8 cellular contexts compared by ENCODE assay signal in genomic region chr1:218339267-218339831, GRCh38. TPM values are rescaled to one million over a fixed set of nuclear protein-coding genes. Genes with fewer than 3 reads are reported as not detected.
DNase-seq lines count a peak whose midpoint lies in the region; ATAC-seq and TF ChIP-seq lines count a peak whose summit lies in the region.

No MANE protein-coding gene starts in this region.

- peak; percentile 36 for DNase-seq in NCI-H2171 treated with DMSO at 0.1 percent for 48 hours (lab: John Stamatoyannopoulos, UW)
- no peak for DNase-seq in NCI-H2171 (lab: John Stamatoyannopoulos, UW)
- peak; percentile 34 for DNase-seq in NCI-H345 (lab: John Stamatoyannopoulos, UW)
- peak; percentile 72 for DNase-seq in dedifferentiated amniotic fluid mesenchymal stem cell (ENCODE audit: extremely low spot score)
- DNase-seq in progenitor cell of endocrine pancreas (ENCODE audit: low spot score, unreplicated experiment): no peak
- no peak for DNase-seq in activated CD4-positive, CD25-positive, alpha-beta regulatory T cell treated with anti-CD3 and anti-CD28 coated beads, Interleukin-2, amount 50 U/mL, for 72 hours
- no peak for DNase-seq in activated naive CD4-positive, alpha-beta T cell treated with Interleukin-2 at 50 U/mL for 16 hours

- H3K4me1 Mint-ChIP-seq in progenitor cell of endocrine pancreas (ENCODE audit: low read depth): peaks cover 16% of the 10 kb centered on the region

- H3K36me3 Mint-ChIP-seq in progenitor cell of endocrine pancreas (ENCODE audit: insufficient read depth): no peaks in the 10 kb centered on the region

- peak; percentile 60 for ATAC-seq in HG02588 (IDR thresholded peaks at IDR 0.05; ENCODE audit: unreplicated experiment)

- H3K27me3 Mint-ChIP-seq in progenitor cell of endocrine pancreas: no peaks in the 10 kb centered on the region

- TF ChIP-seq CTCF in progenitor cell of endocrine pancreas (IDR thresholded peaks at IDR 0.05; ENCODE audit: unreplicated experiment): peak; percentile 88

- no peaks in the 10 kb centered on the region for H3K9me3 Mint-ChIP-seq in progenitor cell of endocrine pancreas (ENCODE audit: low read depth)

- no peak overlapping the region for H3K27ac Mint-ChIP-seq in progenitor cell of endocrine pancreas

- H3K4me3 Mint-ChIP-seq in progenitor cell of endocrine pancreas (ENCODE audit: low read depth): no peak overlapping the region

RNA-seq across cellular contexts. Expression of gene TGFB2, which starts 5.8 kb away (rescaled TPM):
- total RNA-seq in progenitor cell of endocrine pancreas: 26.4 and 27.9 TPM in 2 replicates

RNA-seq across cellular contexts. Expression of gene RRP15, which starts 54.3 kb away (rescaled TPM):
- total RNA-seq in progenitor cell of endocrine pancreas: 24.6 and 25.3 TPM in 2 replicates

Comparison
In these comparisons a context has a peak if more than half of its experiments do, and no peak if none do; other contexts are left out.
1. DNase-seq: peak in NCI-H2171 treated with DMSO at 0.1 percent for 48 hours (single experiment), NCI-H345 (single experiment) and dedifferentiated amniotic fluid mesenchymal stem cell (single experiment); none in NCI-H2171 (single experiment), progenitor cell of endocrine pancreas (single experiment), activated CD4-positive, CD25-positive, alpha-beta regulatory T cell treated with anti-CD3 and anti-CD28 coated beads, Interleukin-2, amount 50 U/mL, for 72 hours (single experiment) and activated naive CD4-positive, alpha-beta T cell treated with Interleukin-2 at 50 U/mL for 16 hours (single experiment).